Comparison of ENCODE assay signal across 1 cellular context in the genomic region with DNA sequence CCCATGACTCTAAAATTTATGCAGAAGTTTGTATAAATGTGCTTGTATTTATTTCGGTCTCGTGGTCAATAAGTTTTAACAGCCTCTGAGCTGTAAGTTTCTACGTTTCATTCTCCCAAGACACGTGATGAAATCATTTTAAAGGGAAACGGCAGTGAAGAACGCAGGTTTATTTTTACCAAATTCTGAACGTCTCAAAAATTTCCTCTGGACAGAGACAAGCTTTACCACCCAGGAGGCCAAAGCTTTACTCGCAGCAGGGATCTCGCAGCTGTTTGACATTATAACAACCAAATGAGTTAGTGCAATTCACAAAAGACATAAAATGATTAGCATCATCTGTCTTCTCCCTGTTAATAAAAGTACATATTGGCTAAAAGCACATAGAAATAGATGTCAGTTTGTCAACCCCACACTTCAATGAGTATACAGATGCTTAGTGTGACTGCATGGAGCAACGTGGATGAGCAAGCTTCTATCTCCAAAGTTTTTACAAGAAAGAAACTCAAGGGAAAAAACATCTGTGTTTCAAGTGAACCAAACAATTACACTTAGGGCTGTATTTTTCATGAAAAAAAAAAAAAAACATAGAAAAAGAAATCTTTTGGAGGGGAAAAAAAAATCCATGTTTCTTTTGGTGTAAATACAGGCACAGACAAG.
TF ChIP-seq lines count a peak whose summit lies in the region.

No MANE protein-coding gene starts in this region.

TF ChIP-seq in WTC11, 78 proteins besides CTCF, POLR2A, EP300 and RAD21 (continued from another document):
- TF ChIP-seq AFF4 (CRISPR knock-in tag; IDR thresholded peaks at IDR 0.05; ENCODE audit: borderline replicate concordance) (no peak), KAT7 (CRISPR knock-in tag; IDR thresholded peaks at IDR 0.05; ENCODE audit: borderline replicate concordance) (no peak), STAT6 (CRISPR knock-in tag; conservative IDR thresholded peaks at IDR 0.05; ENCODE audit: low read depth) (no peak), NR2C2 (CRISPR knock-in tag; IDR thresholded peaks at IDR 0.05) (no peak), ZNF138 (CRISPR knock-in tag; conservative IDR thresholded peaks at IDR 0.05) (no peak), ZNF416 (CRISPR knock-in tag; IDR thresholded peaks at IDR 0.05) (no peak), OVOL2 (CRISPR knock-in tag; IDR thresholded peaks at IDR 0.05; ENCODE audit: borderline replicate concordance) (no peak), ETV6 (CRISPR knock-in tag; IDR thresholded peaks at IDR 0.05) (no peak)
- TF ChIP-seq, protein P1, sequence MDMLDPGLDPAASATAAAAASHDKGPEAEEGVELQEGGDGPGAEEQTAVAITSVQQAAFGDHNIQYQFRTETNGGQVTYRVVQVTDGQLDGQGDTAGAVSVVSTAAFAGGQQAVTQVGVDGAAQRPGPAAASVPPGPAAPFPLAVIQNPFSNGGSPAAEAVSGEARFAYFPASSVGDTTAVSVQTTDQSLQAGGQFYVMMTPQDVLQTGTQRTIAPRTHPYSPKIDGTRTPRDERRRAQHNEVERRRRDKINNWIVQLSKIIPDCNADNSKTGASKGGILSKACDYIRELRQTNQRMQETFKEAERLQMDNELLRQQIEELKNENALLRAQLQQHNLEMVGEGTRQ (CRISPR knock-in tag; IDR thresholded peaks at IDR 0.05): no peak
